9 cellular contexts compared by ENCODE assay signal in genomic region chr9:92474569-92474968, GRCh38. TPM values are rescaled to one million over a fixed set of nuclear protein-coding genes. Genes with fewer than 3 reads are reported as not detected.
"Had no signal": no experiment of that assay in that cellular context is flagged by ENCODE, and none has a peak within 500 bp of the region (broad histone marks: within the 10 kb centered on the region; RNA-seq: fewer than 3 reads in every experiment).

No MANE protein-coding gene starts in this region.

- FAIRE-seq: G401.6, GM12878, GM12891, GM12892, GM18507, GM19239 had no signal

- DNase-seq: GDM1, GF-D8 had no signal

- ATAC-seq: GM12878 had no signal

- H3K4me3 ChIP-seq: GM12878 had no signal

RNA-seq across cellular contexts. Expression of gene ASPN, which starts 7.7 kb away (rescaled TPM):
- total RNA-seq: G401, GM12878 had no signal

RNA-seq across cellular contexts. Expression of gene OMD, which starts 50.3 kb away (rescaled TPM):
- total RNA-seq: G401, GM12878 had no signal
